ENCODE assay signal across 8 cellular contexts in genomic region chr12:12265571-12266388, GRCh38. TPM values are rescaled to one million over a fixed set of nuclear protein-coding genes. Genes with fewer than 3 reads are reported as not detected.
DNase-seq lines count a peak whose midpoint lies in the region; ATAC-seq, FAIRE-seq and TF ChIP-seq lines count a peak whose summit lies in the region.

No MANE protein-coding gene starts in this region.

- peak; percentile 51 for DNase-seq in DMS 273 (lab: John Stamatoyannopoulos, UW; ENCODE audit: unreplicated experiment)
- DNase-seq in glomerular visceral epithelial cell (ENCODE audit: extremely low spot score) = peak; percentile 31
- peak; percentile 50 for DNase-seq in pons (ENCODE audit: low spot score)
- no peak for DNase-seq in H54 (ENCODE audit: insufficient read length, low spot score)

- no peak for ATAC-seq in activated T-helper 17 cell treated with anti-CD3 and anti-CD28 coated beads, Interleukin-2, amount 50 U/mL, for 72 hours (replicated peaks)
- ATAC-seq in GM21528 (IDR thresholded peaks at IDR 0.05; ENCODE audit: low FRiP score, unreplicated experiment) (no peak), HG03175 (IDR thresholded peaks at IDR 0.05; ENCODE audit: unreplicated experiment) (no peak)

- H3K9me3 Mint-ChIP-seq in IgD-negative memory B cell = no peaks in the 10 kb centered on the region
- no peaks in the 10 kb centered on the region for H3K9me3 Mint-ChIP-seq in activated T-helper 17 cell treated with anti-CD3 and anti-CD28 coated beads, Interleukin-2, amount 50 U/mL, for 72 hours

- peaks cover 14 to 17% (median 16%) of the 10 kb centered on the region in 3 donors for H3K4me1 Mint-ChIP-seq in IgD-negative memory B cell
- peaks cover 15% of the 10 kb centered on the region for H3K4me1 Mint-ChIP-seq in activated T-helper 17 cell treated with anti-CD3 and anti-CD28 coated beads, Interleukin-2, amount 50 U/mL, for 72 hours

- no peak for TF ChIP-seq POLR2A in H54 (IDR thresholded peaks at IDR 0.05; ENCODE audit: low read depth, low read length)

- H3K4me3 Mint-ChIP-seq in IgD-negative memory B cell = peak overlapping the region; percentile 83 to 93 (median 86)
- H3K4me3 Mint-ChIP-seq in activated T-helper 17 cell treated with anti-CD3 and anti-CD28 coated beads, Interleukin-2, amount 50 U/mL, for 72 hours = peak overlapping the region; percentile 83

- peak overlapping the region in 1 of 3 donors; percentile 15 for H3K27ac Mint-ChIP-seq in IgD-negative memory B cell
- H3K27ac Mint-ChIP-seq in activated T-helper 17 cell treated with anti-CD3 and anti-CD28 coated beads, Interleukin-2, amount 50 U/mL, for 72 hours = peak overlapping the region; percentile 33

- no peak for FAIRE-seq in H54 (lab: Jason Lieb, UNC)

- H3K27me3 Mint-ChIP-seq in IgD-negative memory B cell = peaks cover 35% of the 10 kb centered on the region
- peaks cover 14% of the 10 kb centered on the region for H3K27me3 Mint-ChIP-seq in activated T-helper 17 cell treated with anti-CD3 and anti-CD28 coated beads, Interleukin-2, amount 50 U/mL, for 72 hours

- H3K36me3 Mint-ChIP-seq in IgD-negative memory B cell = no peaks in the 10 kb centered on the region
- no peaks in the 10 kb centered on the region for H3K36me3 Mint-ChIP-seq in activated T-helper 17 cell treated with anti-CD3 and anti-CD28 coated beads, Interleukin-2, amount 50 U/mL, for 72 hours (ENCODE audit: low read depth)

RNA-seq across cellular contexts. Expression of gene LRP6, which starts 1.1 kb away (rescaled TPM):
- polyA plus RNA-seq in IgD-negative memory B cell = not detected
- 1 to 10 TPM in 1 of 2 donors, under 1 TPM in 1; 0.61 to 3.9 TPM for total RNA-seq in activated T-helper 17 cell treated with anti-CD3 and anti-CD28 coated beads, Interleukin-2, amount 50 U/mL, for 72 hours
